In genomic region chr2:23762141-23762540, GRCh38 we compare ENCODE assay signal across 14 cellular contexts.
A peak's percentile ranks its signal among the peaks of the same experiment; 100 is the strongest.
DNase-seq lines count a peak whose midpoint lies in the region; ATAC-seq, FAIRE-seq and TF ChIP-seq lines count a peak whose summit lies in the region.
"Had no signal": no experiment of that assay in that cellular context is flagged by ENCODE, and none has a peak within 500 bp of the region (broad histone marks: within the 10 kb centered on the region; RNA-seq: fewer than 3 reads in every experiment).

No MANE protein-coding gene starts in this region.

- H3K4me3 ChIP-seq in CD4-positive, CD25-positive, alpha-beta regulatory T cell (ENCODE audit: low read depth, low read length): no peak overlapping the region
- H3K4me3 ChIP-seq in endothelial cell of umbilical vein (replicated peaks in 1 of 3; ENCODE audit: insufficient read depth in 1 of 3, low read depth in 1 of 3, low read length in 3 of 3) (no peak overlapping the region), ascending aorta (no peak overlapping the region)
- H3K4me3 ChIP-seq: A549, GM23248 had no signal

- POLR2A ChIA-PET in T-cell (lab: Charles Lee): no interaction called here
- POLR2A ChIA-PET in endothelial cell of umbilical vein (lab: Charles Lee): no interaction called here

- no peak for FAIRE-seq in endothelial cell of umbilical vein (lab: Jason Lieb, UNC)
- FAIRE-seq: GM18507 had no signal

- no peaks in the 10 kb centered on the region for H3K27me3 Mint-ChIP-seq in CD4-positive, CD25-positive, alpha-beta regulatory T cell
- H3K27me3 Mint-ChIP-seq in T-cell: no peaks in the 10 kb centered on the region
- H3K27me3 Mint-ChIP-seq: IgD-negative memory B cell had no signal

- no TSS peak for BruUV-seq in endothelial cell of umbilical vein (replicated peaks; lab: Mats Ljungman, UMichigan)

- H3K4me1 Mint-ChIP-seq in CD4-positive, CD25-positive, alpha-beta regulatory T cell: peaks cover 12 to 22% (median 14%) of the 10 kb centered on the region in 4 donors
- peaks cover 17 to 25% (median 21%) of the 10 kb centered on the region in 3 donors for H3K4me1 Mint-ChIP-seq in T-cell

- H3K27ac Mint-ChIP-seq in CD4-positive, CD25-positive, alpha-beta regulatory T cell: peak overlapping the region in 2 of 3 donors; percentile 45 to 62
- H3K27ac Mint-ChIP-seq in T-cell: peak overlapping the region; percentile 41 to 50
- H3K27ac Mint-ChIP-seq: H9 had no signal

- peaks cover 22% of the 10 kb centered on the region for H3K36me3 ChIP-seq in CD4-positive, CD25-positive, alpha-beta regulatory T cell (ENCODE audit: control insufficient read depth, insufficient read depth, low read length)
- H3K36me3 ChIP-seq in endothelial cell of umbilical vein (ENCODE audit: control insufficient read depth in 2 of 2, extremely low read depth in 1 of 2, insufficient read depth in 2 of 2, low read length in 2 of 2) (no peaks in the 10 kb centered on the region), ascending aorta (peaks cover 0 to 15% of the 10 kb centered on the region in 2 donors)

- H2AFZ ChIP-seq in endothelial cell of umbilical vein (ENCODE audit: low read depth, low read length): no peak overlapping the region
- H2AFZ ChIP-seq: GM23248 had no signal

- H3K9me3 Mint-ChIP-seq in CD4-positive, CD25-positive, alpha-beta regulatory T cell: no peaks in the 10 kb centered on the region
- no peaks in the 10 kb centered on the region for H3K9me3 Mint-ChIP-seq in T-cell
- H3K9me3 Mint-ChIP-seq: CD14-positive monocyte, H9, IgD-negative memory B cell had no signal

- ATAC-seq in CD4-positive, CD25-positive, alpha-beta regulatory T cell (ENCODE audit: low read depth in 2 of 2): no peak
- no peak for ATAC-seq in T-cell (replicated peaks in 1 of 4)
- ATAC-seq: A549 had no signal

- no peaks in the 10 kb centered on the region for H3K27me3 ChIP-seq in CD4-positive, CD25-positive, alpha-beta regulatory T cell (ENCODE audit: control insufficient read depth, insufficient read depth, low read length)
- H3K27me3 ChIP-seq in endothelial cell of umbilical vein (ENCODE audit: control insufficient read depth in 2 of 2, insufficient read depth in 2 of 2, low read length in 2 of 2) (no peaks in the 10 kb centered on the region), ascending aorta (no peaks in the 10 kb centered on the region)

- no peaks in the 10 kb centered on the region for H4K20me1 ChIP-seq in endothelial cell of umbilical vein (replicated peaks; ENCODE audit: control insufficient read depth, extremely low read depth, insufficient read depth, low read length)

- H3K79me2 ChIP-seq in endothelial cell of umbilical vein (ENCODE audit: control insufficient read depth, insufficient read depth, low read length): no peaks in the 10 kb centered on the region

- H3K4me1 ChIP-seq in CD4-positive, CD25-positive, alpha-beta regulatory T cell (ENCODE audit: control insufficient read depth, insufficient read depth, low read length, poor library complexity, severe bottlenecking): peaks cover 6% of the 10 kb centered on the region
- H3K4me1 ChIP-seq in endothelial cell of umbilical vein (ENCODE audit: control insufficient read depth, extremely low read depth, insufficient read depth, low read length) (peaks cover 13% of the 10 kb centered on the region), ascending aorta (no peaks in the 10 kb centered on the region)

- dilution Hi-C loops in endothelial cell of umbilical vein (cut with MboI; ENCODE audit: extremely low pct_ligation_motif_present, low sequenced_read_pairs): no loop called here

- CTCF ChIA-PET in T-cell (lab: Charles Lee) (no interaction called here), endothelial cell of umbilical vein (lab: Charles Lee) (interaction anchor here (1.2 to 1.7 kb wide), 3 partner anchors 24 to 563 kb away, joined by 3 to 6 read pairs (median 5); no protein-coding TSS in a partner anchor)

- no peak for TF ChIP-seq POLR2A in endothelial cell of umbilical vein (IDR thresholded peaks at IDR 0.05; ENCODE audit: low read depth, low read length)

- peak overlapping the region; percentile 3; the same call in 1 of the 2 replicates for H3K27ac ChIP-seq in 22Rv1
- H3K27ac ChIP-seq in CD4-positive, CD25-positive, alpha-beta regulatory T cell (ENCODE audit: insufficient read depth, low read length, poor library complexity, severe bottlenecking): no peak overlapping the region
- H3K27ac ChIP-seq in endothelial cell of umbilical vein (ENCODE audit: insufficient read depth, low read depth, low read length): no peak overlapping the region
- no peak overlapping the region for H3K27ac ChIP-seq in ascending aorta
- H3K27ac ChIP-seq: A549, GM23248 had no signal

- no peak for TF ChIP-seq CTCF in 22Rv1 (IDR thresholded peaks at IDR 0.05)
- TF ChIP-seq CTCF in endothelial cell of umbilical vein (IDR thresholded peaks at IDR 0.05; ENCODE audit: extremely low read depth in 1 of 2, insufficient read depth in 1 of 2, low read depth in 1 of 2, low read length in 2 of 2): no peak
- TF ChIP-seq CTCF in ascending aorta (IDR thresholded peaks at IDR 0.05): no peak

- intact Hi-C loops in endothelial cell of umbilical vein (cut with micrococcal nuclease) (loop anchor here (5.0 kb wide), 1 partner anchor 125 kb away; no protein-coding TSS in a partner anchor), ascending aorta (cut with DNase I) (no loop called here)

- H3K9ac ChIP-seq in endothelial cell of umbilical vein (replicated peaks; ENCODE audit: extremely low read depth, insufficient read depth, low read length): no peak overlapping the region
- H3K9ac ChIP-seq: GM23248 had no signal

- DNase-seq in CD4-positive, CD25-positive, alpha-beta regulatory T cell: no peak
- DNase-seq in T-cell: no peak
- peak; percentile 10 for DNase-seq in endothelial cell of umbilical vein (ENCODE audit: low read depth, low spot score)
- no peak for DNase-seq in stimulated activated CD4-positive, alpha-beta T cell treated with anti-CD3 and anti-CD28 coated beads, Interleukin-15, amount 100 ng/mL, for 24 hours
- no peak for DNase-seq in HuH-7.5 (ENCODE audit: low spot score)
- no peak for DNase-seq in ascending aorta (ENCODE audit: low spot score in 2 of 2)
- DNase-seq in DMS114 treated with DMSO at 0.1 percent for 48 hours (lab: John Stamatoyannopoulos, UW; ENCODE audit: unreplicated experiment): no peak
- DNase-seq: GM23248, H9 had no signal

- no peaks in the 10 kb centered on the region for H3K9me1 ChIP-seq in endothelial cell of umbilical vein (replicated peaks; ENCODE audit: control insufficient read depth, extremely low read depth, insufficient read depth, low read length)

- peaks cover 41% of the 10 kb centered on the region for H3K36me3 Mint-ChIP-seq in CD4-positive, CD25-positive, alpha-beta regulatory T cell
- H3K36me3 Mint-ChIP-seq in T-cell: peaks cover 51% of the 10 kb centered on the region

- no peak overlapping the region for H3K4me2 ChIP-seq in endothelial cell of umbilical vein (ENCODE audit: insufficient read depth, low read length)
- H3K4me2 ChIP-seq: A549 had no signal

- H3K4me3 Mint-ChIP-seq in CD4-positive, CD25-positive, alpha-beta regulatory T cell: no peak overlapping the region
- H3K4me3 Mint-ChIP-seq in T-cell: no peak overlapping the region
- H3K4me3 Mint-ChIP-seq: CD14-positive monocyte, H9, IgD-negative memory B cell had no signal

- H3K9me3 ChIP-seq in CD4-positive, CD25-positive, alpha-beta regulatory T cell (ENCODE audit: control insufficient read depth in 2 of 2, low read length in 2 of 2): no peaks in the 10 kb centered on the region
- H3K9me3 ChIP-seq in endothelial cell of umbilical vein (replicated peaks; ENCODE audit: control insufficient read depth, insufficient read depth, low read length) (no peaks in the 10 kb centered on the region), ascending aorta (no peaks in the 10 kb centered on the region)
- H3K9me3 ChIP-seq: A549 had no signal

TF ChIP-seq in endothelial cell of umbilical vein, 7 proteins besides CTCF, POLR2A, EP300 and RAD21:
- TF ChIP-seq FOS (IDR thresholded peaks at IDR 0.05; ENCODE audit: borderline replicate concordance, insufficient read depth, low read length): no peak
- TF ChIP-seq MYC (IDR thresholded peaks at IDR 0.05; ENCODE audit: low read depth, low read length): no peak
- no peak for TF ChIP-seq GATA2 (IDR thresholded peaks at IDR 0.05; ENCODE audit: insufficient read depth, insufficient read length, low read depth, low read length)
- TF ChIP-seq JUN (IDR thresholded peaks at IDR 0.05; ENCODE audit: borderline replicate concordance, insufficient read depth, insufficient read length, low read depth): no peak
- TF ChIP-seq POLR2AphosphoS5 (IDR thresholded peaks at IDR 0.05; ENCODE audit: insufficient read depth, low read depth, low read length): no peak
- TF ChIP-seq, protein P1, sequence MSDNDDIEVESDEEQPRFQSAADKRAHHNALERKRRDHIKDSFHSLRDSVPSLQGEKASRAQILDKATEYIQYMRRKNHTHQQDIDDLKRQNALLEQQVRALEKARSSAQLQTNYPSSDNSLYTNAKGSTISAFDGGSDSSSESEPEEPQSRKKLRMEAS (IDR thresholded peaks at IDR 0.05; ENCODE audit: insufficient read depth, insufficient read length): no peak
- TF ChIP-seq EZH2 (IDR thresholded peaks at IDR 0.05; ENCODE audit: borderline replicate concordance, low read depth, low read length, severe bottlenecking): no peak
TF ChIP-seq in endothelial cell of umbilical vein: peak in this region for 0.
